23 cellular contexts compared by ENCODE assay signal in the genomic region with DNA sequence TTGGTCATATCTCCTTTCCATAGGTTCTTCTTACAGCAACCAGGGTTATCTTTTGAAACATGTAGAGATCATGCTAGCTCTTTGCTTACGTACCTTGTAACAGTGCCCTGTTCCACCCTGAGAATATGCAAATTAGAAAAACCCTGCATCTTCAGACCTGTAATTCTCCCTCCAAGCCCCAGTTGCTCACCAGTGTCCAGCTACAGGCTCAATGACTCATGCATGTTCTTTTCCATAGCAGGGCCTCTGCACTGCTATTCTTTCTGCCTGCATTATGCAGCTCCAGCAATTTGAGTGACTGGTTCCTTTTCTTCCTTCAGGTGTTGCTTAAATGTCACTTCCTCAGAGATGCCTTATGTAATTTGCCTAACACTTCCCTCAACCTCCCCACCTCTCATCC.
DNase-seq lines count a peak whose midpoint lies in the region; ATAC-seq and TF ChIP-seq lines count a peak whose summit lies in the region.
"Had no signal": no experiment of that assay in that cellular context is flagged by ENCODE, and none has a peak within 500 bp of the region (broad histone marks: within the 10 kb centered on the region; RNA-seq: fewer than 3 reads in every experiment).

No MANE protein-coding gene starts in this region.

- no peak overlapping the region for H3K4me3 Mint-ChIP-seq in activated CD4-positive, alpha-beta T cell treated with anti-CD3 and anti-CD28 coated beads for 36 hours
- H3K4me3 Mint-ChIP-seq: CD14-positive monocyte; CD4-positive, alpha-beta T cell; CD8-positive, alpha-beta memory T cell had no signal

- H3K18ac ChIP-seq in mesenchymal stem cell (ENCODE audit: low read depth in 1 of 2, low read length in 2 of 2) = no peak overlapping the region

- no peak for DNase-seq in RWPE2 (ENCODE audit: low spot score)
- DNase-seq in epithelial cell of esophagus (ENCODE audit: low read depth) = peak; percentile 0
- peak; percentile 22 for DNase-seq in mesenchymal stem cell
- no peak for DNase-seq in NCI-H345 treated with DMSO at 0.1 percent for 48 hours (lab: John Stamatoyannopoulos, UW; ENCODE audit: unreplicated experiment)
- DNase-seq in activated CD4-positive, alpha-beta T cell treated with anti-CD3 and anti-CD28 coated beads for 36 hours = no peak
- DNase-seq: 8988T; ACHN; AML-193; BE2C; CD4-positive, alpha-beta T cell; CD8-positive, alpha-beta memory T cell; DMS 273 treated with DMSO at 0.1 percent for 48 hours; DMS79; EL; GDM1; GM23248; H7; HCEC 1CT had no signal

- no peak overlapping the region for H3K4ac ChIP-seq in mesenchymal stem cell (ENCODE audit: low read depth in 1 of 2, low read length in 2 of 2)

- intact Hi-C loops in activated CD4-positive, alpha-beta T cell treated with anti-CD3 and anti-CD28 coated beads for 36 hours (cut with DNase I, micrococcal nuclease) = no loop called here

- no peaks in the 10 kb centered on the region for H3K4me1 ChIP-seq in RWPE2 (ENCODE audit: insufficient read depth, poor library complexity, severe bottlenecking)
- H3K4me1 ChIP-seq in mesenchymal stem cell (ENCODE audit: control insufficient read depth, insufficient read depth, low read depth, low read length) = no peaks in the 10 kb centered on the region
- H3K4me1 ChIP-seq: A549, BE2C had no signal

- 85% methylated on average over 1 of the region's 1 CpG for WGBS in mesenchymal stem cell

- no peak overlapping the region for H3K4me3 ChIP-seq in RWPE2 (ENCODE audit: severe bottlenecking)
- H3K4me3 ChIP-seq in epithelial cell of esophagus (ENCODE audit: low read length) = no peak overlapping the region
- H3K4me3 ChIP-seq in mesenchymal stem cell (ENCODE audit: insufficient read depth in 1 of 2, low read depth in 1 of 2, low read length in 2 of 2) = no peak overlapping the region
- H3K4me3 ChIP-seq: A549; BLaER1 treated with 17β-estradiol and CSF1 and Interleukin-3, amounts not matched to agents 10 nM and 100 nM; GM12878; GM23248 had no signal

- CTCF ChIA-PET in activated CD4-positive, alpha-beta T cell treated with anti-CD3 and anti-CD28 coated beads for 36 hours (lab: Charles Lee) = interaction anchor here (1.0 kb wide), 1 partner anchor 8 kb away, joined by 3 read pairs; no protein-coding TSS in a partner anchor

- no peaks in the 10 kb centered on the region for H3K36me3 Mint-ChIP-seq in activated CD4-positive, alpha-beta T cell treated with anti-CD3 and anti-CD28 coated beads for 36 hours (ENCODE audit: low read depth)
- H3K36me3 Mint-ChIP-seq: CD14-positive monocyte; CD8-positive, alpha-beta memory T cell had no signal

- H2BK5ac ChIP-seq in mesenchymal stem cell (ENCODE audit: low read depth, low read length, poor library complexity, severe bottlenecking) = no peak overlapping the region

- no peak overlapping the region for H2AFZ ChIP-seq in mesenchymal stem cell (ENCODE audit: low read depth, low read length)
- H2AFZ ChIP-seq: GM23248 had no signal

- no peaks in the 10 kb centered on the region for H3K4me1 Mint-ChIP-seq in activated CD4-positive, alpha-beta T cell treated with anti-CD3 and anti-CD28 coated beads for 36 hours
- H3K4me1 Mint-ChIP-seq: CD14-positive monocyte; CD8-positive, alpha-beta memory T cell had no signal

- H3K9me3 ChIP-seq in RWPE2 (ENCODE audit: severe bottlenecking) (no peaks in the 10 kb centered on the region), mesenchymal stem cell (ENCODE audit: control insufficient read depth, low read length) (peaks cover 6% of the 10 kb centered on the region)
- H3K9me3 ChIP-seq: A549, BE2C had no signal

- H3K27ac Mint-ChIP-seq in activated CD4-positive, alpha-beta T cell treated with anti-CD3 and anti-CD28 coated beads for 36 hours = no peak overlapping the region
- H3K27ac Mint-ChIP-seq: CD14-positive monocyte; CD4-positive, alpha-beta T cell; CD8-positive, alpha-beta memory T cell had no signal

- ATAC-seq in RWPE2 (ENCODE audit: low read depth) = peak; percentile 23; the same call in 1 of the 3 replicates
- no peak for ATAC-seq in activated CD4-positive, alpha-beta T cell treated with anti-CD3 and anti-CD28 coated beads for 36 hours
- no peak for ATAC-seq in GM18867 (IDR thresholded peaks at IDR 0.05; ENCODE audit: unreplicated experiment)
- ATAC-seq: A549, GM12878 had no signal

- H4K91ac ChIP-seq in mesenchymal stem cell (ENCODE audit: low read length) = no peak overlapping the region

- no peaks in the 10 kb centered on the region for H3K36me3 ChIP-seq in RWPE2 (ENCODE audit: low read depth)
- no peaks in the 10 kb centered on the region for H3K36me3 ChIP-seq in mesenchymal stem cell (ENCODE audit: control insufficient read depth in 1 of 2, insufficient read depth in 2 of 2, low read depth in 1 of 2, low read length in 2 of 2)
- H3K36me3 ChIP-seq: BE2C; BLaER1 treated with 17β-estradiol and CSF1 and Interleukin-3, amounts not matched to agents 10 nM and 100 nM had no signal

- H3K9me3 Mint-ChIP-seq in activated CD4-positive, alpha-beta T cell treated with anti-CD3 and anti-CD28 coated beads for 36 hours (ENCODE audit: low read depth) = peaks cover 18% of the 10 kb centered on the region

- H3K27me3 ChIP-seq in RWPE2 (ENCODE audit: insufficient read depth, poor library complexity, severe bottlenecking) (no peaks in the 10 kb centered on the region), mesenchymal stem cell (ENCODE audit: control insufficient read depth in 1 of 2, insufficient read depth in 1 of 2, low read length in 2 of 2) (no peaks in the 10 kb centered on the region)
- H3K27me3 ChIP-seq: BE2C; BLaER1 treated with 17β-estradiol and CSF1 and Interleukin-3, amounts not matched to agents 10 nM and 100 nM had no signal

- H4K8ac ChIP-seq in mesenchymal stem cell (ENCODE audit: low read length) = no peak overlapping the region

- H3K9ac ChIP-seq in mesenchymal stem cell (ENCODE audit: low read length) = no peak overlapping the region
- H3K9ac ChIP-seq: BLaER1 treated with 17β-estradiol and CSF1 and Interleukin-3, amounts not matched to agents 10 nM and 100 nM; GM23248 had no signal

- no peak overlapping the region for H3K23ac ChIP-seq in mesenchymal stem cell (ENCODE audit: low read length in 2 of 2)

- POLR2A ChIA-PET in activated CD4-positive, alpha-beta T cell treated with anti-CD3 and anti-CD28 coated beads for 36 hours (lab: Charles Lee) = no interaction called here

- no peak overlapping the region for H2BK15ac ChIP-seq in mesenchymal stem cell (ENCODE audit: low read depth, poor library complexity, severe bottlenecking)

- H3K79me1 ChIP-seq in mesenchymal stem cell (replicated peaks; ENCODE audit: low read length, poor library complexity, severe bottlenecking) = no peaks in the 10 kb centered on the region

- H2BK12ac ChIP-seq in mesenchymal stem cell (ENCODE audit: low read length in 2 of 2) = no peak overlapping the region

- H3K27me3 Mint-ChIP-seq in activated CD4-positive, alpha-beta T cell treated with anti-CD3 and anti-CD28 coated beads for 36 hours = no peaks in the 10 kb centered on the region
- H3K27me3 Mint-ChIP-seq: CD4-positive, alpha-beta T cell; CD8-positive, alpha-beta memory T cell had no signal

- H3K4me2 ChIP-seq in mesenchymal stem cell (ENCODE audit: low read length, poor library complexity, severe bottlenecking) = no peak overlapping the region
- H3K4me2 ChIP-seq: A549 had no signal

- H3K14ac ChIP-seq in mesenchymal stem cell (ENCODE audit: low read length in 2 of 2) = no peak overlapping the region

- H2AK5ac ChIP-seq in mesenchymal stem cell (ENCODE audit: low read length, severe bottlenecking) = no peak overlapping the region

- H3K27ac ChIP-seq in RWPE2 (ENCODE audit: poor library complexity, severe bottlenecking) (no peak overlapping the region), mesenchymal stem cell (ENCODE audit: low read length, poor library complexity, severe bottlenecking) (no peak overlapping the region)
- H3K27ac ChIP-seq: A549; BLaER1 treated with 17β-estradiol and CSF1 and Interleukin-3, amounts not matched to agents 10 nM and 100 nM; GM23248 had no signal

- TF ChIP-seq CTCF in RWPE2 (IDR thresholded peaks at IDR 0.05; ENCODE audit: poor library complexity, severe bottlenecking) (no peak), epithelial cell of esophagus (IDR thresholded peaks at IDR 0.05; ENCODE audit: insufficient read depth, low read depth, low read length, missing control alignments) (no peak)

- H2BK120ac ChIP-seq in mesenchymal stem cell (ENCODE audit: low read depth, low read length) = no peak overlapping the region

Comparison
In these comparisons a context has a peak if more than half of its experiments do, and no peak if none do; other contexts are left out.
1. DNase-seq: peak in epithelial cell of esophagus (single experiment) and mesenchymal stem cell (single experiment); none in RWPE2 (single experiment), NCI-H345 treated with DMSO at 0.1 percent for 48 hours (single experiment) and activated CD4-positive, alpha-beta T cell treated with anti-CD3 and anti-CD28 coated beads for 36 hours (single experiment).